22 cellular contexts compared by ENCODE assay signal in the genomic region with DNA sequence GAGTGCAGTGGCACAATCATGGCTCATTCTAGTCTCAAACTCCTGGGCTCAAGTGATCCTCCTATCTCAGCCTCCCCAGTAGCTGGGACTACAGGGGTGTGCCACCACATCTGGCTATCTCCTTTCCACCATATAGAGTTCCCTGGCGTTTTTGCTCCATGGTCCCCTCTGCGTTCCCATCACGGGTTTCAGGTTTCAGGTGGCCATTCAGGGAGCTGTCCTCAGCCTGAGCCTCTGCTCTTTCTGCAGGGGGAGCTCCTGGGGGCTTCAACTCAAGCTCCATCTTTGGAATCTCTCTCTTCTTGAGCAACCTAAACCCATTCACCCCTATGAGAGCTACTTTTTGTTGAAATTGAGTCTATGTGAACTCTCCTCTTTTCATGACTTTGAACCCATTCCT.
DNase-seq lines count a peak whose midpoint lies in the region; ATAC-seq lines count a peak whose summit lies in the region.
"Had no signal": no experiment of that assay in that cellular context is flagged by ENCODE, and none has a peak within 500 bp of the region (broad histone marks: within the 10 kb centered on the region; RNA-seq: fewer than 3 reads in every experiment).

No MANE protein-coding gene starts in this region.

- H3K36me3 Mint-ChIP-seq in activated naive CD4-positive, alpha-beta T cell treated with anti-CD3 and anti-CD28 coated beads, Interleukin-2, amount 50 U/mL, for 24 hours: no peaks in the 10 kb centered on the region
- no peaks in the 10 kb centered on the region for H3K36me3 Mint-ChIP-seq in activated naive CD4-positive, alpha-beta T cell treated with anti-CD3 and anti-CD28 coated beads, Interleukin-2, amount 10 ng/mL, durations not matched to agents 7 days and 5 days

- no peaks in the 10 kb centered on the region for H3K9me3 Mint-ChIP-seq in activated naive CD4-positive, alpha-beta T cell treated with anti-CD3 and anti-CD28 coated beads, Interleukin-2, amount 50 U/mL, for 24 hours
- H3K9me3 Mint-ChIP-seq in activated naive CD4-positive, alpha-beta T cell treated with anti-CD3 and anti-CD28 coated beads, Interleukin-2, amount 10 ng/mL, durations not matched to agents 7 days and 5 days: no peaks in the 10 kb centered on the region

- peak overlapping the region; percentile 31 for H3K27ac Mint-ChIP-seq in activated naive CD4-positive, alpha-beta T cell treated with anti-CD3 and anti-CD28 coated beads, Interleukin-2, amount 50 U/mL, for 24 hours
- no peak overlapping the region for H3K27ac Mint-ChIP-seq in activated naive CD4-positive, alpha-beta T cell treated with anti-CD3 and anti-CD28 coated beads, Interleukin-2, amount 10 ng/mL, durations not matched to agents 7 days and 5 days

- CTCF ChIA-PET in activated naive CD4-positive, alpha-beta T cell treated with anti-CD3 and anti-CD28 coated beads, Interleukin-2, amount 10 ng/mL, durations not matched to agents 7 days and 5 days (lab: Charles Lee): interaction anchor here (0.7 to 1.5 kb wide), 7 partner anchors 10 to 98 kb away, joined by 3 to 8 read pairs (median 3); no protein-coding TSS in a partner anchor

- no peaks in the 10 kb centered on the region for H3K4me1 Mint-ChIP-seq in activated naive CD4-positive, alpha-beta T cell treated with anti-CD3 and anti-CD28 coated beads, Interleukin-2, amount 50 U/mL, for 24 hours
- no peaks in the 10 kb centered on the region for H3K4me1 Mint-ChIP-seq in activated naive CD4-positive, alpha-beta T cell treated with anti-CD3 and anti-CD28 coated beads, Interleukin-2, amount 10 ng/mL, durations not matched to agents 7 days and 5 days

- H3K27me3 Mint-ChIP-seq in activated naive CD4-positive, alpha-beta T cell treated with anti-CD3 and anti-CD28 coated beads, Interleukin-2, amount 50 U/mL, for 24 hours: peaks cover 23% of the 10 kb centered on the region
- peaks cover 70% of the 10 kb centered on the region for H3K27me3 Mint-ChIP-seq in activated naive CD4-positive, alpha-beta T cell treated with anti-CD3 and anti-CD28 coated beads, Interleukin-2, amount 10 ng/mL, durations not matched to agents 7 days and 5 days

- DNase-seq in activated naive CD4-positive, alpha-beta T cell treated with anti-CD3 and anti-CD28 coated beads, Interleukin-2, amount 10 ng/mL, durations not matched to agents 7 days and 5 days: no peak
- DNase-seq in HuH-7.5 (ENCODE audit: low spot score) (peak; percentile 7), germinal center (ENCODE audit: low spot score) (peak; percentile 2), NCI-H1417 (lab: John Stamatoyannopoulos, UW) (no peak), GM03348 (ENCODE audit: low spot score) (no peak), foreskin melanocyte (no peak)
- DNase-seq: 8988T, ACHN, Calu3, GF-D8, KBM-7, MV-4-11, NCI-H1105 treated with DMSO at 0.1 percent for 48 hours, NCI-H2029 treated with DMSO at 0.1 percent for 48 hours, NCI-H2227 treated with DMSO at 0.1 percent for 48 hours, NCI-H526 treated with DMSO at 0.1 percent for 48 hours, SHP77, SW 1271 had no signal

- no peak for ATAC-seq in GM21367 (IDR thresholded peaks at IDR 0.05; ENCODE audit: unreplicated experiment)
- ATAC-seq: HepG2, Panc1 had no signal

- H3K4me3 Mint-ChIP-seq in activated naive CD4-positive, alpha-beta T cell treated with anti-CD3 and anti-CD28 coated beads, Interleukin-2, amount 50 U/mL, for 24 hours: no peak overlapping the region
- no peak overlapping the region for H3K4me3 Mint-ChIP-seq in activated naive CD4-positive, alpha-beta T cell treated with anti-CD3 and anti-CD28 coated beads, Interleukin-2, amount 10 ng/mL, durations not matched to agents 7 days and 5 days

Comparison
In these comparisons a context has a peak if more than half of its experiments do, and no peak if none do; other contexts are left out.
1. DNase-seq: peak in HuH-7.5 (single experiment) and germinal center (single experiment); none in activated naive CD4-positive, alpha-beta T cell treated with anti-CD3 and anti-CD28 coated beads, Interleukin-2, amount 10 ng/mL, durations not matched to agents 7 days and 5 days (single experiment), NCI-H1417 (0 of 3), GM03348 (single experiment) and foreskin melanocyte (single experiment).